9 cellular contexts compared by ENCODE assay signal in genomic region chr4:139560396-139561084, GRCh38. TPM values are rescaled to one million over a fixed set of nuclear protein-coding genes. Genes with fewer than 3 reads are reported as not detected.
DNase-seq lines count a peak whose midpoint lies in the region; ATAC-seq and TF ChIP-seq lines count a peak whose summit lies in the region.
"Had no signal": no experiment of that assay in that cellular context is flagged by ENCODE, and none has a peak within 500 bp of the region (broad histone marks: within the 10 kb centered on the region; RNA-seq: fewer than 3 reads in every experiment).

No MANE protein-coding gene starts in this region.

- H4K20me1 ChIP-seq in osteoblast (ENCODE audit: insufficient read depth, low read length), result no peaks in the 10 kb centered on the region

- H3K9me3 ChIP-seq in gastroesophageal sphincter (no peaks in the 10 kb centered on the region), osteoblast (ENCODE audit: low read depth, low read length) (no peaks in the 10 kb centered on the region)

- no peak for TF ChIP-seq EP300 in gastroesophageal sphincter (IDR thresholded peaks at IDR 0.05)

- H3K27me3 Mint-ChIP-seq in activated CD8-positive, alpha-beta memory T cell treated with anti-CD3 and anti-CD28 coated beads, Interleukin-2, amount 10 ng/mL, durations not matched to agents 7 days and 5 days, result peaks cover 2% of the 10 kb centered on the region
- no peaks in the 10 kb centered on the region for H3K27me3 Mint-ChIP-seq in stimulated activated naive CD8-positive, alpha-beta T cell treated with anti-CD3 and anti-CD28 coated beads, Interleukin-15, amount 100 ng/mL, for 72 hours

- peak overlapping the region; percentile 38 for H3K4me3 Mint-ChIP-seq in activated CD8-positive, alpha-beta memory T cell treated with anti-CD3 and anti-CD28 coated beads, Interleukin-2, amount 10 ng/mL, durations not matched to agents 7 days and 5 days
- peak overlapping the region; percentile 10 to 24 for H3K4me3 Mint-ChIP-seq in stimulated activated naive CD8-positive, alpha-beta T cell treated with anti-CD3 and anti-CD28 coated beads, Interleukin-15, amount 100 ng/mL, for 72 hours

- TF ChIP-seq CTCF in gastroesophageal sphincter (IDR thresholded peaks at IDR 0.05) (no peak), osteoblast (IDR thresholded peaks at IDR 0.05; ENCODE audit: extremely low read depth, low read depth, low read length) (no peak)

- no peak overlapping the region for H2AFZ ChIP-seq in osteoblast (ENCODE audit: low read length)

- H3K27ac Mint-ChIP-seq in activated CD8-positive, alpha-beta memory T cell treated with anti-CD3 and anti-CD28 coated beads, Interleukin-2, amount 10 ng/mL, durations not matched to agents 7 days and 5 days, result peak overlapping the region; percentile 82
- peak overlapping the region; percentile 9 to 89 for H3K27ac Mint-ChIP-seq in stimulated activated naive CD8-positive, alpha-beta T cell treated with anti-CD3 and anti-CD28 coated beads, Interleukin-15, amount 100 ng/mL, for 72 hours

- H3K27me3 ChIP-seq in gastroesophageal sphincter, result no peaks in the 10 kb centered on the region
- H3K27me3 ChIP-seq in osteoblast (ENCODE audit: insufficient read depth, low read length), result peaks cover 34% of the 10 kb centered on the region

- H3K36me3 ChIP-seq in gastroesophageal sphincter (no peaks in the 10 kb centered on the region), osteoblast (ENCODE audit: insufficient read depth, low read length) (no peaks in the 10 kb centered on the region)

- ATAC-seq in activated CD8-positive, alpha-beta memory T cell treated with anti-CD3 and anti-CD28 coated beads, Interleukin-2, amount 10 ng/mL, durations not matched to agents 7 days and 5 days, result peak; percentile 27
- ATAC-seq in gastroesophageal sphincter, result peak; percentile 12
- peak; percentile 44 for ATAC-seq in stimulated activated naive CD8-positive, alpha-beta T cell treated with anti-CD3 and anti-CD28 coated beads, Interleukin-15, amount 100 ng/mL, for 72 hours
- ATAC-seq in GM18907 (IDR thresholded peaks at IDR 0.05; ENCODE audit: unreplicated experiment), result no peak

- no peak overlapping the region for H3K4me2 ChIP-seq in osteoblast (ENCODE audit: insufficient read depth, low read length)

- DNase-seq in activated CD8-positive, alpha-beta memory T cell treated with anti-CD3 and anti-CD28 coated beads, Interleukin-2, amount 10 ng/mL, durations not matched to agents 7 days and 5 days, result no peak
- DNase-seq in activated CD8-positive, alpha-beta memory T cell treated with anti-CD3 and anti-CD28 coated beads for 24 hours, result no peak
- DNase-seq in RPMI8226 (peak; percentile 30), LoVo (ENCODE audit: low spot score) (no peak), osteoblast (ENCODE audit: insufficient read length, low spot score, missing footprints) (no peak)
- no peak for DNase-seq in stimulated activated naive CD8-positive, alpha-beta T cell treated with anti-CD3 and anti-CD28 coated beads, Interleukin-15, amount 100 ng/mL, for 72 hours
- DNase-seq: stimulated activated CD4-positive, alpha-beta T cell treated with anti-CD3 and anti-CD28 coated beads, Interleukin-1b, Interleukin-23, amount 100 ng/mL, for 48 hours had no signal

- CTCF ChIA-PET in activated CD8-positive, alpha-beta memory T cell treated with anti-CD3 and anti-CD28 coated beads, Interleukin-2, amount 10 ng/mL, durations not matched to agents 7 days and 5 days (lab: Charles Lee), result interaction anchor here (0.6 to 0.7 kb wide), 2 partner anchors 23 to 42 kb away, joined by 3 read pairs; no protein-coding TSS in a partner anchor

- H3K4me1 Mint-ChIP-seq in activated CD8-positive, alpha-beta memory T cell treated with anti-CD3 and anti-CD28 coated beads, Interleukin-2, amount 10 ng/mL, durations not matched to agents 7 days and 5 days, result peaks cover 45% of the 10 kb centered on the region
- H3K4me1 Mint-ChIP-seq in stimulated activated naive CD8-positive, alpha-beta T cell treated with anti-CD3 and anti-CD28 coated beads, Interleukin-15, amount 100 ng/mL, for 72 hours, result peaks cover 50% of the 10 kb centered on the region

- H3K9me3 Mint-ChIP-seq in activated CD8-positive, alpha-beta memory T cell treated with anti-CD3 and anti-CD28 coated beads, Interleukin-2, amount 10 ng/mL, durations not matched to agents 7 days and 5 days (ENCODE audit: low read depth), result no peaks in the 10 kb centered on the region
- no peaks in the 10 kb centered on the region for H3K9me3 Mint-ChIP-seq in stimulated activated naive CD8-positive, alpha-beta T cell treated with anti-CD3 and anti-CD28 coated beads, Interleukin-15, amount 100 ng/mL, for 72 hours

- H3K79me2 ChIP-seq in osteoblast (ENCODE audit: insufficient read depth, low read length), result peaks cover 1% of the 10 kb centered on the region

- H3K4me1 ChIP-seq in gastroesophageal sphincter (peaks cover 0 to 23% (median 0%) of the 10 kb centered on the region in 3 donors), osteoblast (ENCODE audit: insufficient read depth, low read length) (peaks cover 4% of the 10 kb centered on the region)

- TF ChIP-seq POLR2A in gastroesophageal sphincter (IDR thresholded peaks at IDR 0.05), result no peak

- H3K27ac ChIP-seq in gastroesophageal sphincter (peak overlapping the region in 1 of 4 donors; percentile 48), osteoblast (ENCODE audit: low read depth, low read length) (no peak overlapping the region)

- WGBS in gastroesophageal sphincter (ENCODE audit: low coverage in 1 of 2), 2 donors, result 25 to 54% methylated on average over 2 to 6 of the region's 6 CpGs

- H3K36me3 Mint-ChIP-seq in activated CD8-positive, alpha-beta memory T cell treated with anti-CD3 and anti-CD28 coated beads, Interleukin-2, amount 10 ng/mL, durations not matched to agents 7 days and 5 days, result no peaks in the 10 kb centered on the region

- H3K4me3 ChIP-seq in gastroesophageal sphincter, result no peak overlapping the region
- no peak overlapping the region for H3K4me3 ChIP-seq in osteoblast (ENCODE audit: insufficient read depth, low read length)

RNA-seq across cellular contexts. Expression of gene SETD7, which starts 4.5 kb away (rescaled TPM):
- total RNA-seq in activated CD8-positive, alpha-beta memory T cell treated with anti-CD3 and anti-CD28 coated beads, Interleukin-2, amount 10 ng/mL, durations not matched to agents 7 days and 5 days, result 10 to 100 TPM; 10.8 to 13.8 TPM
- total RNA-seq in gastroesophageal sphincter, result 10 to 100 TPM; 72.7 to 92.2 (median 88.3) TPM
- 99.5 and 108 TPM in 2 replicates for total RNA-seq in osteoblast
